Comparison of ENCODE assay signal across 8 cellular contexts in genomic region chr16:19718624-19718965, GRCh38. TPM values are rescaled to one million over a fixed set of nuclear protein-coding genes. Genes with fewer than 3 reads are reported as not detected.
DNase-seq lines count a peak whose midpoint lies in the region; ATAC-seq, FAIRE-seq and TF ChIP-seq lines count a peak whose summit lies in the region.

No MANE protein-coding gene starts in this region.

- DNase-seq in GM06990 (ENCODE audit: extremely low read depth, insufficient read length): no peak
- DNase-seq in NCI-H146 treated with DMSO at 0.1 percent for 48 hours (lab: John Stamatoyannopoulos, UW; ENCODE audit: unreplicated experiment): peak; percentile 38
- no peak for DNase-seq in central memory CD8-positive, alpha-beta T cell (ENCODE audit: low spot score in 2 of 2)
- no peak for DNase-seq in NCI-H1436 treated with DMSO at 0.1 percent for 48 hours (lab: John Stamatoyannopoulos, UW)
- DNase-seq in GM12892 (ENCODE audit: insufficient read length): no peak
- DNase-seq in NCI-H2196 (lab: John Stamatoyannopoulos, UW; ENCODE audit: unreplicated experiment): no peak

- no peaks in the 10 kb centered on the region for H3K27me3 Mint-ChIP-seq in central memory CD8-positive, alpha-beta T cell

- peak overlapping the region; percentile 33 for H3K9ac ChIP-seq in muscle layer of colon (ENCODE audit: low read length)

- H3K9me3 ChIP-seq in muscle layer of colon (ENCODE audit: low read length): no peaks in the 10 kb centered on the region

- TF ChIP-seq POLR2A in GM12892 (IDR thresholded peaks at IDR 0.05; ENCODE audit: low read depth, low read length): no peak

- peak overlapping the region; percentile 95 for H3K4me3 ChIP-seq in GM06990 (replicated peaks; ENCODE audit: low read depth, low read length)
- peak overlapping the region; percentile 91 to 94 for H3K4me3 ChIP-seq in muscle layer of colon (ENCODE audit: low read depth in 1 of 2, low read length in 2 of 2)

- TF ChIP-seq CTCF in GM06990 (IDR thresholded peaks at IDR 0.05; ENCODE audit: insufficient read depth, low read length, poor library complexity, severe bottlenecking): no peak

- H3K27me3 ChIP-seq in GM06990 (replicated peaks; ENCODE audit: control insufficient read depth, insufficient read depth, low read length) (no peaks in the 10 kb centered on the region), muscle layer of colon (ENCODE audit: control insufficient read depth in 1 of 2, insufficient read depth in 2 of 2, low read length in 2 of 2) (no peaks in the 10 kb centered on the region)

- H3K27ac ChIP-seq in muscle layer of colon (ENCODE audit: low read depth, low read length): peak overlapping the region; percentile 36

- H3K4me1 Mint-ChIP-seq in central memory CD8-positive, alpha-beta T cell: peaks cover 24% of the 10 kb centered on the region

- peaks cover 21% of the 10 kb centered on the region for H3K36me3 Mint-ChIP-seq in central memory CD8-positive, alpha-beta T cell (ENCODE audit: insufficient read depth)

- peaks cover 20% of the 10 kb centered on the region for H3K4me1 ChIP-seq in muscle layer of colon (ENCODE audit: insufficient read depth, low read length)

- peak overlapping the region; percentile 95 for H3K4me3 Mint-ChIP-seq in central memory CD8-positive, alpha-beta T cell

- no peak for ATAC-seq in central memory CD8-positive, alpha-beta T cell (replicated peaks; ENCODE audit: extremely low read depth, poor library complexity, severe bottlenecking)
- ATAC-seq in HG03565 (IDR thresholded peaks at IDR 0.05; ENCODE audit: unreplicated experiment): no peak

- H3K36me3 ChIP-seq in GM06990 (ENCODE audit: control insufficient read depth, insufficient read depth, low read length): peaks cover 3% of the 10 kb centered on the region
- H3K36me3 ChIP-seq in muscle layer of colon (ENCODE audit: insufficient read depth, low read length): peaks cover 4% of the 10 kb centered on the region

- no peaks in the 10 kb centered on the region for H3K9me3 Mint-ChIP-seq in central memory CD8-positive, alpha-beta T cell

- FAIRE-seq in GM12892 (lab: Jason Lieb, UNC): no peak

- no peak overlapping the region for H3K27ac Mint-ChIP-seq in central memory CD8-positive, alpha-beta T cell (ENCODE audit: low read depth)

RNA-seq across cellular contexts. Expression of gene IQCK, which starts 0.5 kb away (rescaled TPM):
- 0.72 TPM for polyA plus RNA-seq in GM12892 (2012; ENCODE audit: missing spikeins)

RNA-seq across cellular contexts. Expression of gene KNOP1, which starts 0.6 kb away (rescaled TPM):
- 31.7 TPM for polyA plus RNA-seq in GM12892 (2012; ENCODE audit: missing spikeins)
